28 cellular contexts compared by ENCODE assay signal in genomic region chr1:8583031-8583430, GRCh38.
"Had no signal": no experiment of that assay in that cellular context is flagged by ENCODE, and none has a peak within 500 bp of the region (broad histone marks: within the 10 kb centered on the region; RNA-seq: fewer than 3 reads in every experiment).

No MANE protein-coding gene starts in this region.

- ATAC-seq: activated CD4-positive, alpha-beta T cell treated with anti-CD3 and anti-CD28 coated beads for 36 hours; activated CD8-positive, alpha-beta T cell treated with anti-CD3 and anti-CD28 coated beads, Interleukin-2, amount 10 ng/mL, durations not matched to agents 7 days and 5 days; body of pancreas; mucosa of descending colon; natural killer cell treated with Interleukin-12 subunit alpha and Interleukin-12 subunit beta and Interleukin-15 and Interleukin-18, amount 100 ng/mL, for 72 hours; right cardiac atrium had no signal

- H3K27ac ChIP-seq: adrenal gland, body of pancreas, esophagus muscularis mucosa, left ventricle myocardium inferior, neutrophil, thoracic aorta had no signal

- H3K36me3 ChIP-seq: adrenal gland, esophagus muscularis mucosa, left ventricle myocardium inferior, neutrophil, thoracic aorta had no signal

- DNase-seq: activated CD4-positive, alpha-beta T cell treated with anti-CD3 and anti-CD28 coated beads for 36 hours; activated CD4-positive, CD25-positive, alpha-beta regulatory T cell; activated CD8-positive, alpha-beta T cell treated with anti-CD3 and anti-CD28 coated beads, Interleukin-2, amount 10 ng/mL, durations not matched to agents 7 days and 5 days; activated effector memory CD4-positive, alpha-beta T cell treated with Interleukin-2 at 50 U/mL for 16 hours; activated naive CD4-positive, alpha-beta T cell treated with Interleukin-2 at 50 U/mL for 16 hours; activated T-cell treated with anti-CD3 and anti-CD28 coated beads for 4 hours; adrenal gland; aorta; body of pancreas; caudate nucleus; cortex of kidney; foreskin melanocyte; islet precursor cell; left ventricle myocardium inferior; mucosa of descending colon; right cardiac atrium; stimulated activated CD4-positive, alpha-beta T cell treated with anti-CD3 and anti-CD28 coated beads, Interleukin-2, amount 100 ng/mL, for 48 hours; stimulated activated naive CD4-positive, alpha-beta T cell treated with Interleukin-2 at 50 U/mL for 16 hours; T-helper 1 cell; trophoblast cell had no signal

- H3K27ac Mint-ChIP-seq: activated CD4-positive, alpha-beta T cell treated with anti-CD3 and anti-CD28 coated beads for 36 hours; activated CD8-positive, alpha-beta T cell treated with anti-CD3 and anti-CD28 coated beads, Interleukin-2, amount 10 ng/mL, durations not matched to agents 7 days and 5 days; activated naive CD8-positive, alpha-beta T cell; natural killer cell treated with Interleukin-12 subunit alpha and Interleukin-12 subunit beta and Interleukin-15 and Interleukin-18, amount 100 ng/mL, for 72 hours; T-helper 2 cell treated with Interferon-gamma antibody and Interleukin-4, amounts not matched to agents 5 μg/mL and 100 μg/mL, for 36 hours had no signal

- H3K27me3 ChIP-seq: adrenal gland, body of pancreas, esophagus muscularis mucosa, neutrophil had no signal

- H3K4me3 ChIP-seq: adrenal gland, body of pancreas, esophagus muscularis mucosa, left ventricle myocardium inferior, lung, mucosa of descending colon, thoracic aorta had no signal

- H3K36me3 Mint-ChIP-seq: natural killer cell treated with Interleukin-12 subunit alpha and Interleukin-12 subunit beta and Interleukin-15 and Interleukin-18, amount 100 ng/mL, for 72 hours had no signal

- FAIRE-seq: urothelium cell line had no signal

- H3K9me3 ChIP-seq: adrenal gland, body of pancreas, esophagus muscularis mucosa, left ventricle myocardium inferior, mucosa of descending colon, neutrophil, thoracic aorta had no signal

- H3K4me3 Mint-ChIP-seq: activated CD4-positive, alpha-beta T cell treated with anti-CD3 and anti-CD28 coated beads for 36 hours; activated CD8-positive, alpha-beta T cell treated with anti-CD3 and anti-CD28 coated beads, Interleukin-2, amount 10 ng/mL, durations not matched to agents 7 days and 5 days; activated naive CD8-positive, alpha-beta T cell; natural killer cell treated with Interleukin-12 subunit alpha and Interleukin-12 subunit beta and Interleukin-15 and Interleukin-18, amount 100 ng/mL, for 72 hours; T-helper 2 cell treated with Interferon-gamma antibody and Interleukin-4, amounts not matched to agents 5 μg/mL and 100 μg/mL, for 36 hours had no signal

- H3K4me1 ChIP-seq: adrenal gland, body of pancreas had no signal

- H3K9me3 Mint-ChIP-seq: natural killer cell treated with Interleukin-12 subunit alpha and Interleukin-12 subunit beta and Interleukin-15 and Interleukin-18, amount 100 ng/mL, for 72 hours; T-helper 2 cell treated with Interferon-gamma antibody and Interleukin-4, amounts not matched to agents 5 μg/mL and 100 μg/mL, for 36 hours had no signal

- H3K27me3 Mint-ChIP-seq: activated CD4-positive, alpha-beta T cell treated with anti-CD3 and anti-CD28 coated beads for 36 hours; activated naive CD8-positive, alpha-beta T cell; natural killer cell treated with Interleukin-12 subunit alpha and Interleukin-12 subunit beta and Interleukin-15 and Interleukin-18, amount 100 ng/mL, for 72 hours had no signal
